In the genomic region with DNA sequence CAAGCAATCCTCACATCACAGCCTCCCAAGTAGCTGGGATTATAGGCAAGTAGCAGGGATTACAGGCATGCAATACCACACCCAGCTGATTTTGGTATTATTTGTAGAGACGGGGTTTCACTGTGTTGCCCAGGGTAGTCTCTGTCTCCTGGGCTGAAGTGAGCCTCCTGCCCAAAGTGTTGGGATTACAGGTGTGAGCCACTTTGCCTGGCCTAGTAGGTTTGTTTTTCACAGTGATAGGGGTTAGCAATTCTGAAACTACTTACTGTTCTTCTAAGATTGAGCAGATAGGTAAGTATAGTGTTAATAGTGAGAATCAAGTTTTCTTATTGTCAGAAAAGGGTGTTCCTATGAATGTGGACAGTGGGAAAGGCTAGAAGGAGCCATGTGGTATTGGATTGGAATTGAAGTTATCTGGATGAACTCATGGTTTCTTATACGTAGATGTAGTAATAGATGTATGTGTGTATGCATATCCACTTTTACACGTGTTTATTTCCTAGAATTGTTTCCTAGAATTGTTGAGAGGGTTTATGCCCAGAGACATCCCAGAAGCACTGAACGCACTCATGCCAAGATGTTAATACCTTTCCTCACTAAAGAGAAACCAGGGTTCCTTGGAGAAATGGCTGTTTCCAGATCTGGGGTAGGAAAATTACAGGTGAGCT, we compare ENCODE assay signal across 24 cellular contexts. TPM values are rescaled to one million over a fixed set of nuclear protein-coding genes. Genes with fewer than 3 reads are reported as not detected.
DNase-seq lines count a peak whose midpoint lies in the region; ATAC-seq and TF ChIP-seq lines count a peak whose summit lies in the region.
"Had no signal": no experiment of that assay in that cellular context is flagged by ENCODE, and none has a peak within 500 bp of the region (broad histone marks: within the 10 kb centered on the region; RNA-seq: fewer than 3 reads in every experiment).

No MANE protein-coding gene starts in this region.

- H3K14ac ChIP-seq in trophoblast cell (ENCODE audit: low read length) = no peak overlapping the region

- H2BK120ac ChIP-seq in trophoblast cell (ENCODE audit: insufficient read depth, low read length, poor library complexity) = no peak overlapping the region

- peaks cover 80% of the 10 kb centered on the region for H3K4me1 Mint-ChIP-seq in activated T-cell treated with anti-CD3 and anti-CD28 coated beads, Interleukin-2, amount 50 U/mL, for 4 hours (ENCODE audit: low read depth)
- peaks cover 57% of the 10 kb centered on the region for H3K4me1 Mint-ChIP-seq in activated naive CD8-positive, alpha-beta T cell treated with anti-CD3 and anti-CD28 coated beads, Interleukin-2, amount 10 ng/mL, durations not matched to agents 7 days and 5 days
- peaks cover 78% of the 10 kb centered on the region for H3K4me1 Mint-ChIP-seq in activated CD8-positive, alpha-beta memory T cell treated with anti-CD3 and anti-CD28 coated beads, Interleukin-2, amount 10 ng/mL, durations not matched to agents 7 days and 5 days

- H4K8ac ChIP-seq in trophoblast cell (ENCODE audit: low read depth, low read length) = no peak overlapping the region

- peak; percentile 21 to 32 for ATAC-seq in activated T-cell treated with anti-CD3 and anti-CD28 coated beads, Interleukin-2, amount 50 U/mL, for 4 hours
- no peak for ATAC-seq in activated naive CD8-positive, alpha-beta T cell treated with anti-CD3 and anti-CD28 coated beads, Interleukin-2, amount 10 ng/mL, durations not matched to agents 7 days and 5 days (ENCODE audit: low read depth)
- ATAC-seq in activated CD8-positive, alpha-beta memory T cell treated with anti-CD3 and anti-CD28 coated beads, Interleukin-2, amount 10 ng/mL, durations not matched to agents 7 days and 5 days = no peak
- ATAC-seq: gastrocnemius medialis, SK-N-SH treated with all-trans-retinoic acid at 6 μM for 48 hours had no signal

- H3K27ac ChIP-seq in OCI-LY3 (ENCODE audit: low read length) (peak overlapping the region; percentile 60), trophoblast cell (ENCODE audit: low read depth, low read length) (no peak overlapping the region)
- H3K27ac ChIP-seq: BLaER1, gastrocnemius medialis, right atrium auricular region, thyroid gland had no signal

- DNase-seq in activated T-cell treated with anti-CD3 and anti-CD28 coated beads, Interleukin-2, amount 50 U/mL, for 4 hours = no peak
- DNase-seq in activated T-cell treated with anti-CD3 and anti-CD28 coated beads for 4 hours (no peak), trophoblast cell (no peak), mesenteric fat pad (ENCODE audit: low spot score) (no peak), COLO668 (lab: John Stamatoyannopoulos, UW; ENCODE audit: unreplicated experiment) (no peak)
- DNase-seq in activated naive CD8-positive, alpha-beta T cell treated with anti-CD3 and anti-CD28 coated beads, Interleukin-2, amount 10 ng/mL, durations not matched to agents 7 days and 5 days = no peak
- DNase-seq in activated CD8-positive, alpha-beta memory T cell treated with anti-CD3 and anti-CD28 coated beads, Interleukin-2, amount 10 ng/mL, durations not matched to agents 7 days and 5 days = no peak
- DNase-seq: anterior cingulate cortex, caudate nucleus, DMS 273 treated with DMSO at 0.1 percent for 48 hours, dorsolateral prefrontal cortex, gastrocnemius medialis, kidney, MG63, NCI-H1417 treated with DMSO at 0.1 percent for 48 hours, NCI-H510A treated with DMSO at 0.1 percent for 48 hours, occipital lobe, RPMI8226, thyroid gland had no signal

- POLR2A ChIA-PET in activated naive CD8-positive, alpha-beta T cell treated with anti-CD3 and anti-CD28 coated beads, Interleukin-2, amount 10 ng/mL, durations not matched to agents 7 days and 5 days (lab: Charles Lee) = no interaction called here

- H3K27ac Mint-ChIP-seq in activated naive CD8-positive, alpha-beta T cell treated with anti-CD3 and anti-CD28 coated beads, Interleukin-2, amount 10 ng/mL, durations not matched to agents 7 days and 5 days = peak overlapping the region; percentile 17
- H3K27ac Mint-ChIP-seq in activated CD8-positive, alpha-beta memory T cell treated with anti-CD3 and anti-CD28 coated beads, Interleukin-2, amount 10 ng/mL, durations not matched to agents 7 days and 5 days = no peak overlapping the region

- no peaks in the 10 kb centered on the region; the same call in 1 of the 2 replicates for H4K20me1 ChIP-seq in OCI-LY3 (ENCODE audit: insufficient read depth, low read length)

- no peak overlapping the region for H3K23ac ChIP-seq in trophoblast cell (ENCODE audit: low read length)

- no peak overlapping the region for H3K9ac ChIP-seq in OCI-LY3 (ENCODE audit: low read length)
- no peak overlapping the region for H3K9ac ChIP-seq in trophoblast cell (ENCODE audit: low read length)
- H3K9ac ChIP-seq: BLaER1 had no signal

- no peak overlapping the region for H2BK12ac ChIP-seq in trophoblast cell (ENCODE audit: low read length)

- H3K9me3 ChIP-seq in OCI-LY3 (ENCODE audit: insufficient read depth, low read length) = no peaks in the 10 kb centered on the region
- peaks cover 1% of the 10 kb centered on the region for H3K9me3 ChIP-seq in trophoblast cell (ENCODE audit: insufficient read depth, low read depth, low read length)
- H3K9me3 ChIP-seq: BLaER1, gastrocnemius medialis, MG63, right atrium auricular region, thyroid gland had no signal

- no peak overlapping the region for H2BK5ac ChIP-seq in trophoblast cell (ENCODE audit: low read depth, low read length, poor library complexity)

- TF ChIP-seq CTCF in OCI-LY3 (IDR thresholded peaks at IDR 0.05; ENCODE audit: low read depth, low read length) = no peak

- no peaks in the 10 kb centered on the region for H3K79me1 ChIP-seq in trophoblast cell (ENCODE audit: low read length)

- no peak overlapping the region for H3K18ac ChIP-seq in trophoblast cell (ENCODE audit: low read length)

- H3K27me3 ChIP-seq in OCI-LY3 (ENCODE audit: low read depth, low read length) (no peaks in the 10 kb centered on the region), trophoblast cell (ENCODE audit: insufficient read depth, low read length) (no peaks in the 10 kb centered on the region)
- H3K27me3 ChIP-seq: BLaER1, dorsolateral prefrontal cortex, gastrocnemius medialis, MG63, right atrium auricular region, thyroid gland had no signal

- no CpG with 5 or more reads among the region's 4 CpGs for WGBS in trophoblast cell (ENCODE audit: extremely low coverage, insufficient coverage, insufficient read length)

- H4K91ac ChIP-seq in trophoblast cell (ENCODE audit: low read depth, low read length) = no peak overlapping the region

- H3K4me3 ChIP-seq in OCI-LY3 (ENCODE audit: low read length) (no peak overlapping the region), trophoblast cell (ENCODE audit: low read depth, low read length) (no peak overlapping the region)
- H3K4me3 ChIP-seq: BLaER1, dorsolateral prefrontal cortex, gastrocnemius medialis, lung, MG63, right atrium auricular region, thyroid gland had no signal

- H2AFZ ChIP-seq in OCI-LY3 (ENCODE audit: low read depth, low read length) (no peak overlapping the region), trophoblast cell (ENCODE audit: insufficient read depth, low read length, poor library complexity) (no peak overlapping the region)

- H3K4ac ChIP-seq in trophoblast cell (ENCODE audit: low read depth, low read length) = peak overlapping the region; percentile 66

- peaks cover 36% of the 10 kb centered on the region for H3K36me3 Mint-ChIP-seq in activated T-cell treated with anti-CD3 and anti-CD28 coated beads, Interleukin-2, amount 50 U/mL, for 4 hours (ENCODE audit: insufficient read depth)
- H3K36me3 Mint-ChIP-seq in activated naive CD8-positive, alpha-beta T cell treated with anti-CD3 and anti-CD28 coated beads, Interleukin-2, amount 10 ng/mL, durations not matched to agents 7 days and 5 days = peaks cover 45% of the 10 kb centered on the region
- peaks cover 63% of the 10 kb centered on the region for H3K36me3 Mint-ChIP-seq in activated CD8-positive, alpha-beta memory T cell treated with anti-CD3 and anti-CD28 coated beads, Interleukin-2, amount 10 ng/mL, durations not matched to agents 7 days and 5 days

- H4K12ac ChIP-seq in trophoblast cell (ENCODE audit: low read depth, low read length) = no peak overlapping the region

- no peak overlapping the region for H3K4me3 Mint-ChIP-seq in activated T-cell treated with anti-CD3 and anti-CD28 coated beads, Interleukin-2, amount 50 U/mL, for 4 hours
- no peak overlapping the region for H3K4me3 Mint-ChIP-seq in activated naive CD8-positive, alpha-beta T cell treated with anti-CD3 and anti-CD28 coated beads, Interleukin-2, amount 10 ng/mL, durations not matched to agents 7 days and 5 days
- no peak overlapping the region for H3K4me3 Mint-ChIP-seq in activated CD8-positive, alpha-beta memory T cell treated with anti-CD3 and anti-CD28 coated beads, Interleukin-2, amount 10 ng/mL, durations not matched to agents 7 days and 5 days

- no peak overlapping the region for H2AK5ac ChIP-seq in trophoblast cell (ENCODE audit: low read length)

- CTCF ChIA-PET in activated CD8-positive, alpha-beta memory T cell treated with anti-CD3 and anti-CD28 coated beads, Interleukin-2, amount 10 ng/mL, durations not matched to agents 7 days and 5 days (lab: Charles Lee) = interaction anchor here (2.0 kb wide), 1 partner anchor 64 kb away, joined by 4 read pairs; no protein-coding TSS in a partner anchor

- H3K27me3 Mint-ChIP-seq in activated T-cell treated with anti-CD3 and anti-CD28 coated beads, Interleukin-2, amount 50 U/mL, for 4 hours (ENCODE audit: low read depth) = no peaks in the 10 kb centered on the region
- H3K27me3 Mint-ChIP-seq in activated naive CD8-positive, alpha-beta T cell treated with anti-CD3 and anti-CD28 coated beads, Interleukin-2, amount 10 ng/mL, durations not matched to agents 7 days and 5 days = no peaks in the 10 kb centered on the region
- no peaks in the 10 kb centered on the region for H3K27me3 Mint-ChIP-seq in activated CD8-positive, alpha-beta memory T cell treated with anti-CD3 and anti-CD28 coated beads, Interleukin-2, amount 10 ng/mL, durations not matched to agents 7 days and 5 days

- no peak overlapping the region; the same call in 1 of the 2 replicates for H3K4me2 ChIP-seq in OCI-LY3 (ENCODE audit: low read length)
- no peak overlapping the region for H3K4me2 ChIP-seq in trophoblast cell (ENCODE audit: low read length)
- H3K4me2 ChIP-seq: BLaER1 had no signal

- H3K36me3 ChIP-seq in OCI-LY3 (replicated peaks; ENCODE audit: low read depth, low read length) (peaks cover 62% of the 10 kb centered on the region), trophoblast cell (ENCODE audit: control insufficient read depth in 1 of 2, insufficient read depth in 2 of 2, low read length in 2 of 2) (peaks cover 30 to 36% of the 10 kb centered on the region in 2 experiments)
- H3K36me3 ChIP-seq: thyroid gland had no signal

- H3K79me2 ChIP-seq in OCI-LY3 (ENCODE audit: low read length) (peaks cover 60% of the 10 kb centered on the region), trophoblast cell (ENCODE audit: control insufficient read depth, insufficient read depth, low read length, poor library complexity) (no peaks in the 10 kb centered on the region)

- H3K4me1 ChIP-seq in OCI-LY3 (ENCODE audit: low read length) = peaks cover 28% of the 10 kb centered on the region
- no peaks in the 10 kb centered on the region for H3K4me1 ChIP-seq in trophoblast cell (ENCODE audit: control insufficient read depth in 1 of 2, insufficient read depth in 2 of 2, low read length in 2 of 2)

- H3K9me3 Mint-ChIP-seq in activated T-cell treated with anti-CD3 and anti-CD28 coated beads, Interleukin-2, amount 50 U/mL, for 4 hours = no peaks in the 10 kb centered on the region
- H3K9me3 Mint-ChIP-seq in activated naive CD8-positive, alpha-beta T cell treated with anti-CD3 and anti-CD28 coated beads, Interleukin-2, amount 10 ng/mL, durations not matched to agents 7 days and 5 days = no peaks in the 10 kb centered on the region
- no peaks in the 10 kb centered on the region for H3K9me3 Mint-ChIP-seq in activated CD8-positive, alpha-beta memory T cell treated with anti-CD3 and anti-CD28 coated beads, Interleukin-2, amount 10 ng/mL, durations not matched to agents 7 days and 5 days (ENCODE audit: low read depth)

RNA-seq across cellular contexts. Expression of gene SAE1, which starts 49.1 kb away (rescaled TPM):
- 100 to 1,000 TPM in 1 of 3 donors, 10 to 100 TPM in 2; 90.0 to 112 (median 99.3) TPM for total RNA-seq in activated T-cell treated with anti-CD3 and anti-CD28 coated beads, Interleukin-2, amount 50 U/mL, for 4 hours
- 100 to 1,000 TPM; 108 to 114 TPM for total RNA-seq in activated naive CD8-positive, alpha-beta T cell treated with anti-CD3 and anti-CD28 coated beads, Interleukin-2, amount 10 ng/mL, durations not matched to agents 7 days and 5 days
- polyA plus RNA-seq in trophoblast cell (2013) = 152 and 161 TPM in 2 replicates
- total RNA-seq in mesenteric fat pad = 59.3 TPM
- 100 to 1,000 TPM; 153 to 171 TPM for total RNA-seq in activated CD8-positive, alpha-beta memory T cell treated with anti-CD3 and anti-CD28 coated beads, Interleukin-2, amount 10 ng/mL, durations not matched to agents 7 days and 5 days

RNA-seq across cellular contexts. Expression of gene BBC3, which starts 51.2 kb away (rescaled TPM):
- 1 to 10 TPM; 4.4 to 6.0 (median 5.7) TPM for total RNA-seq in activated T-cell treated with anti-CD3 and anti-CD28 coated beads, Interleukin-2, amount 50 U/mL, for 4 hours
- 10 to 100 TPM; 29.5 to 29.9 TPM for total RNA-seq in activated naive CD8-positive, alpha-beta T cell treated with anti-CD3 and anti-CD28 coated beads, Interleukin-2, amount 10 ng/mL, durations not matched to agents 7 days and 5 days
- 11.7 and 11.8 TPM in 2 replicates for polyA plus RNA-seq in trophoblast cell (2013)
- 3.6 TPM for total RNA-seq in mesenteric fat pad
- total RNA-seq in activated CD8-positive, alpha-beta memory T cell treated with anti-CD3 and anti-CD28 coated beads, Interleukin-2, amount 10 ng/mL, durations not matched to agents 7 days and 5 days = 10 to 100 TPM; 14.0 to 16.7 TPM

Comparison
In these comparisons a context has a peak if more than half of its experiments do, and no peak if none do; other contexts are left out.
1. ATAC-seq: peak in activated T-cell treated with anti-CD3 and anti-CD28 coated beads, Interleukin-2, amount 50 U/mL, for 4 hours (2 of 2); none in activated naive CD8-positive, alpha-beta T cell treated with anti-CD3 and anti-CD28 coated beads, Interleukin-2, amount 10 ng/mL, durations not matched to agents 7 days and 5 days (single experiment) and activated CD8-positive, alpha-beta memory T cell treated with anti-CD3 and anti-CD28 coated beads, Interleukin-2, amount 10 ng/mL, durations not matched to agents 7 days and 5 days (single experiment).